In the genomic region with DNA sequence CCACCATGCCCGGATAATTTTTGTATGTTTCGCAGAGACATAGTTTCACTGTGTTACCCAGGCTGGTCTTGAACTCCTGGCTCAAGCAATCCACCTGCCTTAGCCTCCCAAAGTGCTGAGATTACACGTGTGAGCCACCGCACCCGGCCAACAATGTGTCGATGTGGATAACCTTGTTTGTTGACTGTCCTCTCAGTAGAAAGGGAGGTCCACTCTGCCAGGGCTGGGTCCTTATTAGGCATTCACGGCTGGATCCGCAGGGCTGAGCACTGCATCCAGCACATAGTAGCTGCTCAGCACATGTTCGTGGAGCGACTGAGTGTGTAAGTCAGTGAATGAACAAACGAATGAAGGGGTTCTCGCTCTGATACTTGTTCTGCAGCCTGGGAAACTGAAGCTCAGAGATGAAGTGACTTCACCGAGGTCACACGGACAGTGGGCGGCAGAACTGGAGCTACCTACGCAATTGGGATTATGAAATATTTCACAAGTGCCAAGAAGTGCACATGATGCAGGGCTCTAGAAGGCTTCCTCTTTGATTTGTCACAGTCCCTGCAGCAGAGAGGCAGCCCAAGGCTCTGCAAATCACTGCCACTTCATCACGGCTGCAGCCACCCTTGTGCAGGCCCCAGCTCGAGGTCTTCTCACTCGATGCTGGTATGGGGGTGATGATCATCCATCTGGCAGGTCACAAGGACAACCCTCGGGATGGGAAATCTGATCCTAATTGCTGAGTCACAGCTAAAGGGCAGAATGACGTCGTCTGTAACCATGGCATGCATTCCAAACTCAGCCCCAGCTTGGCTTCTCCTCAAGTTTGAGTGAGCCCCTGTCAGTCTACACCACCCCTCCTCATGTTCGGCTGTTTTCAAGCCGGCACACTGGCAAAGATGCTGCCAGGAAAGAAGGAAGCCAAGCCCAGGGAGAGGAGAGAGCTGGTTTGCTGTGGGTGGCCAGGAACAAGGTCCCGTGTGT, we compare ENCODE assay signal across 9 cellular contexts. TPM values are rescaled to one million over a fixed set of nuclear protein-coding genes. Genes with fewer than 3 reads are reported as not detected.
A peak's percentile ranks its signal among the peaks of the same experiment; 100 is the strongest.
DNase-seq lines count a peak whose midpoint lies in the region; ATAC-seq and TF ChIP-seq lines count a peak whose summit lies in the region.
"Had no signal": no experiment of that assay in that cellular context is flagged by ENCODE, and none has a peak within 500 bp of the region (broad histone marks: within the 10 kb centered on the region; RNA-seq: fewer than 3 reads in every experiment).

No MANE protein-coding gene starts in this region.

- H3K4me2 ChIP-seq in H9 (ENCODE audit: insufficient read depth, insufficient read length, low read length): no peak overlapping the region

- no peak overlapping the region for H2BK120ac ChIP-seq in H9 (ENCODE audit: low read depth, low read length, poor library complexity, severe bottlenecking)

- TF ChIP-seq CTCF in H9 (conservative IDR thresholded peaks at IDR 0.05): no peak

- no peaks in the 10 kb centered on the region for H3K36me3 Mint-ChIP-seq in H9 (ENCODE audit: insufficient read depth in 1 of 3, low read depth in 3 of 3)

- no peak overlapping the region for H3K23ac ChIP-seq in H9 (ENCODE audit: insufficient read length, low read depth, low read length)

- H3K27ac Mint-ChIP-seq in H9: peak overlapping the region in 2 of 3 experiments; percentile 58 to 85; a peak in 2 of 7 replicates
- H3K27ac Mint-ChIP-seq: T-helper 1 cell treated with Interleukin-12 subunit alpha and Interleukin-12 subunit beta and Interleukin-4 antibody, amounts not matched to agents 30 μg/mL and 1 μg/mL, for 36 hours had no signal

- no peak overlapping the region for H3T11ph ChIP-seq in H9 (ENCODE audit: low read length)

- peak overlapping the region; percentile 79 for H3K14ac ChIP-seq in H9 (ENCODE audit: insufficient read depth, low read length)

- H3K9me3 ChIP-seq in H9 (ENCODE audit: control insufficient read depth, low read depth, low read length): no peaks in the 10 kb centered on the region

- ATAC-seq in GM18519 (IDR thresholded peaks at IDR 0.05; ENCODE audit: low FRiP score, unreplicated experiment) (no peak), GM18873 (IDR thresholded peaks at IDR 0.05; ENCODE audit: low FRiP score, unreplicated experiment) (no peak)

- no peak overlapping the region for H4K5ac ChIP-seq in H9 (ENCODE audit: insufficient read length, low read depth, low read length)

- no peak overlapping the region for H2AK5ac ChIP-seq in H9 (ENCODE audit: insufficient read length, low read length)

- no peaks in the 10 kb centered on the region for H4K20me1 ChIP-seq in H9 (ENCODE audit: control insufficient read depth, insufficient read depth, insufficient read length)

- no peak overlapping the region for H4K91ac ChIP-seq in H9 (ENCODE audit: insufficient read length, low read depth, low read length)

- no peak overlapping the region for H3K27ac ChIP-seq in H9 (ENCODE audit: insufficient read length, low read depth, low read length)

- no peak overlapping the region for H3K56ac ChIP-seq in H9 (ENCODE audit: insufficient read length, low read depth, low read length)

- H3K9me3 Mint-ChIP-seq in H9: no peaks in the 10 kb centered on the region; a peak in 1 of 5 replicates
- H3K9me3 Mint-ChIP-seq: T-helper 1 cell treated with Interleukin-12 subunit alpha and Interleukin-12 subunit beta and Interleukin-4 antibody, amounts not matched to agents 30 μg/mL and 1 μg/mL, for 36 hours had no signal

- no peak overlapping the region for H4K8ac ChIP-seq in H9 (replicated peaks; ENCODE audit: insufficient read length, low read depth, low read length)

- no peak overlapping the region for H2BK20ac ChIP-seq in H9 (ENCODE audit: low read depth, low read length, poor library complexity, severe bottlenecking)

- H3K18ac ChIP-seq in H9 (ENCODE audit: insufficient read length, low read depth, low read length): peak overlapping the region; percentile 90

- no peak overlapping the region for H2BK5ac ChIP-seq in H9 (ENCODE audit: insufficient read length, low read length)

- H3K4ac ChIP-seq in H9 (ENCODE audit: low read depth, low read length): no peak overlapping the region

- H2AFZ ChIP-seq in H9 (ENCODE audit: low read length): no peak overlapping the region

- peaks cover 35 to 41% of the 10 kb centered on the region in 2 experiments for H3K4me1 Mint-ChIP-seq in H9

- no peaks in the 10 kb centered on the region for H3K79me2 ChIP-seq in H9 (ENCODE audit: insufficient read depth, low read length)

- H2BK15ac ChIP-seq in H9 (ENCODE audit: low read depth, low read length): no peak overlapping the region

- WGBS in H9 (ENCODE audit: extremely low coverage, insufficient read length, low lambda C conversion rate): no CpG with 5 or more reads among the region's 25 CpGs

- H3K9ac ChIP-seq in H9 (ENCODE audit: extremely low read depth, insufficient read length, low read length): no peak overlapping the region

- DNase-seq in H9: peak; percentile 70
- DNase-seq in NOMO-1 treated with dmso at 0.1 percent for 144 hours (lab: John Stamatoyannopoulos, UW; ENCODE audit: unreplicated experiment): peak; percentile 94
- peak; percentile 45 for DNase-seq in cerebellum (ENCODE audit: low spot score)
- DNase-seq in kidney tubule cell (ENCODE audit: low spot score): peak; percentile 93
- peak; percentile 69 for DNase-seq in smooth muscle cell of the brain vasculature (ENCODE audit: low read depth, low spot score)
- no peak for DNase-seq in NCI-H748 (lab: John Stamatoyannopoulos, UW; ENCODE audit: unreplicated experiment)

- peaks cover 3% of the 10 kb centered on the region; the same call in 1 of the 2 replicates for H3K27me3 Mint-ChIP-seq in H9 (ENCODE audit: low read depth)

- H2BK12ac ChIP-seq in H9 (ENCODE audit: insufficient read length, low read depth, low read length): no peak overlapping the region

- H3K79me1 ChIP-seq in H9 (ENCODE audit: insufficient read depth, low read depth, low read length, poor library complexity, severe bottlenecking): no peaks in the 10 kb centered on the region

- H3K4me3 Mint-ChIP-seq in H9: no peak overlapping the region
- H3K4me3 Mint-ChIP-seq: T-helper 1 cell treated with Interleukin-12 subunit alpha and Interleukin-12 subunit beta and Interleukin-4 antibody, amounts not matched to agents 30 μg/mL and 1 μg/mL, for 36 hours had no signal

- H3K27me3 ChIP-seq in H9 (ENCODE audit: insufficient read depth, low read length): no peaks in the 10 kb centered on the region

- peaks cover 8% of the 10 kb centered on the region; the same call in 1 of the 2 replicates for H3K4me1 ChIP-seq in H9 (ENCODE audit: insufficient read depth, low read length)

- H3K23me2 ChIP-seq in H9 (ENCODE audit: insufficient read length, low read depth, low read length, poor library complexity, severe bottlenecking): peaks cover 3% of the 10 kb centered on the region

RNA-seq across cellular contexts. Expression of a gene that starts 28.0 kb away (rescaled TPM):
- total RNA-seq in H9 (2021) (43.9 and 44.2 TPM in 2 replicates), cerebellum (130 TPM)

RNA-seq across cellular contexts. Expression of a gene that starts 53.5 kb away (rescaled TPM):
- total RNA-seq in H9 (2021): 249 and 265 TPM in 2 replicates
- 29.1 TPM for total RNA-seq in cerebellum
